38 cellular contexts compared by ENCODE assay signal in the genomic region with DNA sequence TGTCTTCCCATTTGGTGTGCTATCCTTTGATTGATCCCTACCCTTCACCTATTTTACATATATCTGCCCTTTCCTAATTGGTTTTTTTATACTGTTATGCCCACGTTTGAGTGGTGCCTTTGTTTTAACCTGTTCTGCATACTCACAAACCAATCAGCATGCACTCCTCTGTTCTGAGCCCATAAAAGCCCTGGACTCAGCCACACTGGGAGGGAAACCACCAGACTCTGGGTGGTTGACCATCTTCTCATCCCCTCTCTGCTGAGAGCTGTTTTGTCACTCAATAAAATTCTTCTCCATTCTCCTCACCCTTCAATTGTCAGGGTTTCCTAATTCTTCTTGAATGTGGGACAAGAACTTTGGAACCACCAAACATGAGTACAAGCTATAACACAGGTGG.
"Had no signal": no experiment of that assay in that cellular context is flagged by ENCODE, and none has a peak within 500 bp of the region (broad histone marks: within the 10 kb centered on the region; RNA-seq: fewer than 3 reads in every experiment).

No MANE protein-coding gene starts in this region.

- H3K27ac ChIP-seq: adrenal gland, ascending aorta, body of pancreas, brain microvascular endothelial cell, breast epithelium, cardiac muscle cell had no signal

- H3K36me3 ChIP-seq: adrenal gland, ascending aorta, brain microvascular endothelial cell, breast epithelium, cardiac muscle cell had no signal

- H3K4me1 Mint-ChIP-seq: activated naive CD4-positive, alpha-beta T cell treated with anti-CD3 and anti-CD28 coated beads, Interleukin-2, amount 10 ng/mL, durations not matched to agents 7 days and 5 days; activated naive CD4-positive, alpha-beta T cell treated with anti-CD3 and anti-CD28 coated beads, Interleukin-2, amount 50 U/mL, for 24 hours; activated naive CD8-positive, alpha-beta T cell treated with anti-CD3 and anti-CD28 coated beads for 36 hours; activated naive CD8-positive, alpha-beta T cell treated with anti-CD3 and anti-CD28 coated beads, Interleukin-2, amount 10 ng/mL, durations not matched to agents 7 days and 5 days; activated naive CD8-positive, alpha-beta T cell treated with anti-CD3 and anti-CD28 coated beads, Interleukin-2, amount 50 U/mL, for 24 hours; activated T-helper 17 cell treated with anti-CD3 and anti-CD28 coated beads, Interleukin-2, amount 50 U/mL, for 72 hours; central memory CD8-positive, alpha-beta T cell had no signal

- H3K27me3 ChIP-seq: adrenal gland, ascending aorta, body of pancreas, brain microvascular endothelial cell, breast epithelium, cardiac muscle cell had no signal

- H3K9me3 Mint-ChIP-seq: activated naive CD4-positive, alpha-beta T cell treated with anti-CD3 and anti-CD28 coated beads, Interleukin-2, amount 50 U/mL, for 24 hours; activated naive CD8-positive, alpha-beta T cell treated with anti-CD3 and anti-CD28 coated beads, Interleukin-2, amount 10 ng/mL, durations not matched to agents 7 days and 5 days had no signal

- H3K27me3 Mint-ChIP-seq: activated naive CD4-positive, alpha-beta T cell treated with anti-CD3 and anti-CD28 coated beads, Interleukin-2, amount 10 ng/mL, durations not matched to agents 7 days and 5 days; activated naive CD4-positive, alpha-beta T cell treated with anti-CD3 and anti-CD28 coated beads, Interleukin-2, amount 50 U/mL, for 24 hours; activated naive CD8-positive, alpha-beta T cell treated with anti-CD3 and anti-CD28 coated beads, Interleukin-2, amount 10 ng/mL, durations not matched to agents 7 days and 5 days; activated naive CD8-positive, alpha-beta T cell treated with anti-CD3 and anti-CD28 coated beads, Interleukin-2, amount 50 U/mL, for 24 hours; activated T-cell treated with anti-CD3 and anti-CD28 coated beads, Interleukin-2, amount 50 U/mL, for 24 hours; activated T-helper 17 cell treated with anti-CD3 and anti-CD28 coated beads, Interleukin-2, amount 50 U/mL, for 72 hours; central memory CD8-positive, alpha-beta T cell had no signal

- H3K4me3 ChIP-seq: adrenal gland, ascending aorta, body of pancreas, breast epithelium, cardiac muscle cell had no signal

- H3K36me3 Mint-ChIP-seq: activated naive CD4-positive, alpha-beta T cell treated with anti-CD3 and anti-CD28 coated beads, Interleukin-2, amount 10 ng/mL, durations not matched to agents 7 days and 5 days; activated naive CD4-positive, alpha-beta T cell treated with anti-CD3 and anti-CD28 coated beads, Interleukin-2, amount 50 U/mL, for 24 hours; activated naive CD8-positive, alpha-beta T cell; activated naive CD8-positive, alpha-beta T cell treated with anti-CD3 and anti-CD28 coated beads for 36 hours; activated naive CD8-positive, alpha-beta T cell treated with anti-CD3 and anti-CD28 coated beads, Interleukin-2, amount 10 ng/mL, durations not matched to agents 7 days and 5 days had no signal

- H3K4me3 Mint-ChIP-seq: activated naive CD4-positive, alpha-beta T cell treated with anti-CD3 and anti-CD28 coated beads for 36 hours; activated naive CD4-positive, alpha-beta T cell treated with anti-CD3 and anti-CD28 coated beads, Interleukin-2, amount 10 ng/mL, durations not matched to agents 7 days and 5 days; activated naive CD4-positive, alpha-beta T cell treated with anti-CD3 and anti-CD28 coated beads, Interleukin-2, amount 50 U/mL, for 24 hours; activated naive CD8-positive, alpha-beta T cell; activated naive CD8-positive, alpha-beta T cell treated with anti-CD3 and anti-CD28 coated beads for 36 hours; activated naive CD8-positive, alpha-beta T cell treated with anti-CD3 and anti-CD28 coated beads, Interleukin-2, amount 10 ng/mL, durations not matched to agents 7 days and 5 days; activated naive CD8-positive, alpha-beta T cell treated with anti-CD3 and anti-CD28 coated beads, Interleukin-2, amount 50 U/mL, for 24 hours; activated T-cell treated with anti-CD3 and anti-CD28 coated beads, Interleukin-2, amount 50 U/mL, for 24 hours; activated T-cell treated with anti-CD3 and anti-CD28 coated beads, Interleukin-2, amount 50 U/mL, for 4 hours; activated T-cell treated with anti-CD3 and anti-CD28 coated beads, Interleukin-2, amount 50 U/mL, for 72 hours; activated T-helper 1 cell treated with anti-CD3 and anti-CD28 coated beads, Interleukin-12 subunit alpha, Interleukin-12 subunit beta, Interleukin-2, Interleukin-4 antibody, amounts not matched to agents 30 ng/mL and 10 ng/mL and 1 ng/mL, durations not matched to agents 14 hours and 24 hours and 36 hours; activated T-helper 17 cell treated with anti-CD3 and anti-CD28 coated beads, Interleukin-2, amount 50 U/mL, for 72 hours; brain; central memory CD8-positive, alpha-beta T cell had no signal

- H3K4me1 ChIP-seq: ascending aorta, body of pancreas, breast epithelium had no signal

- H3K27ac Mint-ChIP-seq: activated naive CD4-positive, alpha-beta T cell treated with anti-CD3 and anti-CD28 coated beads for 36 hours; activated naive CD4-positive, alpha-beta T cell treated with anti-CD3 and anti-CD28 coated beads, Interleukin-2, amount 10 ng/mL, durations not matched to agents 7 days and 5 days; activated naive CD4-positive, alpha-beta T cell treated with anti-CD3 and anti-CD28 coated beads, Interleukin-2, amount 50 U/mL, for 24 hours; activated naive CD4-positive, alpha-beta T cell treated with anti-CD3 and anti-CD28 coated beads, Interleukin-2, amount 50 U/mL, for 72 hours; activated naive CD8-positive, alpha-beta T cell; activated naive CD8-positive, alpha-beta T cell treated with anti-CD3 and anti-CD28 coated beads for 36 hours; activated naive CD8-positive, alpha-beta T cell treated with anti-CD3 and anti-CD28 coated beads, Interleukin-2, amount 10 ng/mL, durations not matched to agents 7 days and 5 days; activated naive CD8-positive, alpha-beta T cell treated with anti-CD3 and anti-CD28 coated beads, Interleukin-2, amount 50 U/mL, for 24 hours; activated T-cell treated with anti-CD3 and anti-CD28 coated beads, Interleukin-2, amount 50 U/mL, for 24 hours; activated T-cell treated with anti-CD3 and anti-CD28 coated beads, Interleukin-2, amount 50 U/mL, for 72 hours; activated T-helper 1 cell treated with anti-CD3 and anti-CD28 coated beads, Interleukin-12 subunit alpha, Interleukin-12 subunit beta, Interleukin-2, Interleukin-4 antibody, amounts not matched to agents 30 ng/mL and 10 ng/mL and 1 ng/mL, durations not matched to agents 14 hours and 24 hours and 36 hours; activated T-helper 17 cell treated with anti-CD3 and anti-CD28 coated beads, Interleukin-2, amount 50 U/mL, for 72 hours; activated T-helper 2 cell treated with anti-CD3 and anti-CD28 coated beads, Interferon-gamma antibody, Interleukin-2, Interleukin-4, amounts not matched to agents 10 μg/mL and 5 μg/mL and 100 μg/mL, durations not matched to agents 14 hours and 24 hours and 36 hours; brain had no signal

- DNase-seq: activated effector memory CD4-positive, alpha-beta T cell treated with anti-CD3 and anti-CD28 coated beads, Interleukin-2, amount 50 U/mL, for 16 hours; activated effector memory CD4-positive, alpha-beta T cell treated with Interleukin-2 at 50 U/mL for 16 hours; activated gamma-delta T cell; activated gamma-delta T cell treated with Interleukin-2 at 50 U/mL for 16 hours; activated naive CD4-positive, alpha-beta T cell; activated naive CD4-positive, alpha-beta T cell treated with anti-CD3 and anti-CD28 coated beads for 36 hours; activated naive CD4-positive, alpha-beta T cell treated with anti-CD3 and anti-CD28 coated beads, Interleukin-2, amount 10 ng/mL, durations not matched to agents 7 days and 5 days; activated naive CD4-positive, alpha-beta T cell treated with anti-CD3 and anti-CD28 coated beads, Interleukin-2, amount 50 U/mL, for 16 hours; activated naive CD4-positive, alpha-beta T cell treated with Interleukin-2 at 50 U/mL for 16 hours; activated naive CD8-positive, alpha-beta T cell treated with anti-CD3 and anti-CD28 coated beads for 36 hours; activated naive CD8-positive, alpha-beta T cell treated with anti-CD3 and anti-CD28 coated beads, Interleukin-2, amount 10 ng/mL, durations not matched to agents 7 days and 5 days; activated naive CD8-positive, alpha-beta T cell treated with anti-CD3 and anti-CD28 coated beads, Interleukin-2, amount 50 U/mL, for 24 hours; activated T-cell treated with anti-CD3 and anti-CD28 coated beads, Interleukin-2, amount 50 U/mL, for 1 hour; activated T-cell treated with anti-CD3 and anti-CD28 coated beads, Interleukin-2, amount 50 U/mL, for 24 hours; activated T-cell treated with anti-CD3 and anti-CD28 coated beads, Interleukin-2, amount 50 U/mL, for 4 hours; activated T-cell treated with anti-CD3 and anti-CD28 coated beads, Interleukin-2, amount 50 U/mL, for 48 hours; activated T-cell treated with anti-CD3 and anti-CD28 coated beads, Interleukin-2, amount 50 U/mL, for 72 hours; adrenal gland; amniotic stem cell; amygdala; anterior cingulate cortex; aorta; body of pancreas; brain microvascular endothelial cell; caudate nucleus; central memory CD4-positive, alpha-beta T cell; cerebellar nuclear complex had no signal
